In the genomic region with DNA sequence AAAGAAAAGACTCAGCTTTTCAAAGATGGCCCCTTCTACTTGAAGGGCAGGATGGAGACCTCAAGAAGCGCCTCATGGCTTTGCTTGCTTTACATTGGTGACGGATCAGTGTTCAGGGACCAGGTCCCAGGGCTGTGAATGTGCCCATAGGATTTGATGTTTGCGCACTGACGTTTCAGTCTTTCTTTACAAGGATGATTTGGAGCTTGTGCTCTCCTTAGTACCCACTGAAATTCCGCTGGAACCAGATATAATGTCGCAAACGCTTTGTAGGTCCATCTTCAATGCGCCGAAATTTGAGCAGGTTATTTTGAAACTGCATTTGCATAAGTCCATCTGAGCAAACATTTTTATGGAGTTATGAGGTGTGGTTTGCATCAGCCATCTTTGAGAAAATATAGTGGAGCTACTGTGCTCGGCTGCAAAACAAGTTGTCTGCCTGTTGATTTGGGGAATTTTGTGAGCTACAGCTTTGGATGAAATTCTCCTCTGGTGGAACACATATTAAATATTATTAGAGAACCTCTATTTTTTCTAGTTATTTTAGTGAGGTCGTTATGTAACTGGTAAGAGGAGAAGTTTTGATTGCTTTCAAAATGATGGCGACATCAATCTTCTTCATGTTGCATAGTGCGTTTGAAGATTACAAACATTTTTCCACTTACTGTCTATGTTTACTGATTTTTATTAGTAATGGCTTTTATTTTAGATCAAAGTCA, we compare ENCODE assay signal across 1 cellular context.
A peak's percentile ranks its signal among the peaks of the same experiment; 100 is the strongest.
TF ChIP-seq lines count a peak whose summit lies in the region.

No MANE protein-coding gene starts in this region.

TF ChIP-seq in HEK293, 187 proteins besides CTCF, POLR2A, EP300 and RAD21 (continued from another document and continues in another):
- TF ChIP-seq, protein P1, sequence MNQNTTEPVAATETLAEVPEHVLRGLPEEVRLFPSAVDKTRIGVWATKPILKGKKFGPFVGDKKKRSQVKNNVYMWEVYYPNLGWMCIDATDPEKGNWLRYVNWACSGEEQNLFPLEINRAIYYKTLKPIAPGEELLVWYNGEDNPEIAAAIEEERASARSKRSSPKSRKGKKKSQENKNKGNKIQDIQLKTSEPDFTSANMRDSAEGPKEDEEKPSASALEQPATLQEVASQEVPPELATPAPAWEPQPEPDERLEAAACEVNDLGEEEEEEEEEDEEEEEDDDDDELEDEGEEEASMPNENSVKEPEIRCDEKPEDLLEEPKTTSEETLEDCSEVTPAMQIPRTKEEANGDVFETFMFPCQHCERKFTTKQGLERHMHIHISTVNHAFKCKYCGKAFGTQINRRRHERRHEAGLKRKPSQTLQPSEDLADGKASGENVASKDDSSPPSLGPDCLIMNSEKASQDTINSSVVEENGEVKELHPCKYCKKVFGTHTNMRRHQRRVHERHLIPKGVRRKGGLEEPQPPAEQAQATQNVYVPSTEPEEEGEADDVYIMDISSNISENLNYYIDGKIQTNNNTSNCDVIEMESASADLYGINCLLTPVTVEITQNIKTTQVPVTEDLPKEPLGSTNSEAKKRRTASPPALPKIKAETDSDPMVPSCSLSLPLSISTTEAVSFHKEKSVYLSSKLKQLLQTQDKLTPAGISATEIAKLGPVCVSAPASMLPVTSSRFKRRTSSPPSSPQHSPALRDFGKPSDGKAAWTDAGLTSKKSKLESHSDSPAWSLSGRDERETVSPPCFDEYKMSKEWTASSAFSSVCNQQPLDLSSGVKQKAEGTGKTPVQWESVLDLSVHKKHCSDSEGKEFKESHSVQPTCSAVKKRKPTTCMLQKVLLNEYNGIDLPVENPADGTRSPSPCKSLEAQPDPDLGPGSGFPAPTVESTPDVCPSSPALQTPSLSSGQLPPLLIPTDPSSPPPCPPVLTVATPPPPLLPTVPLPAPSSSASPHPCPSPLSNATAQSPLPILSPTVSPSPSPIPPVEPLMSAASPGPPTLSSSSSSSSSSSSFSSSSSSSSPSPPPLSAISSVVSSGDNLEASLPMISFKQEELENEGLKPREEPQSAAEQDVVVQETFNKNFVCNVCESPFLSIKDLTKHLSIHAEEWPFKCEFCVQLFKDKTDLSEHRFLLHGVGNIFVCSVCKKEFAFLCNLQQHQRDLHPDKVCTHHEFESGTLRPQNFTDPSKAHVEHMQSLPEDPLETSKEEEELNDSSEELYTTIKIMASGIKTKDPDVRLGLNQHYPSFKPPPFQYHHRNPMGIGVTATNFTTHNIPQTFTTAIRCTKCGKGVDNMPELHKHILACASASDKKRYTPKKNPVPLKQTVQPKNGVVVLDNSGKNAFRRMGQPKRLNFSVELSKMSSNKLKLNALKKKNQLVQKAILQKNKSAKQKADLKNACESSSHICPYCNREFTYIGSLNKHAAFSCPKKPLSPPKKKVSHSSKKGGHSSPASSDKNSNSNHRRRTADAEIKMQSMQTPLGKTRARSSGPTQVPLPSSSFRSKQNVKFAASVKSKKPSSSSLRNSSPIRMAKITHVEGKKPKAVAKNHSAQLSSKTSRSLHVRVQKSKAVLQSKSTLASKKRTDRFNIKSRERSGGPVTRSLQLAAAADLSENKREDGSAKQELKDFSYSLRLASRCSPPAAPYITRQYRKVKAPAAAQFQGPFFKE (tag by site-specific recombination; IDR thresholded peaks at IDR 0.05; ENCODE audit: borderline replicate concordance) = no peak
- TF ChIP-seq ZNF596 (tag by site-specific recombination; IDR thresholded peaks at IDR 0.05) = no peak
- TF ChIP-seq, protein P2, sequence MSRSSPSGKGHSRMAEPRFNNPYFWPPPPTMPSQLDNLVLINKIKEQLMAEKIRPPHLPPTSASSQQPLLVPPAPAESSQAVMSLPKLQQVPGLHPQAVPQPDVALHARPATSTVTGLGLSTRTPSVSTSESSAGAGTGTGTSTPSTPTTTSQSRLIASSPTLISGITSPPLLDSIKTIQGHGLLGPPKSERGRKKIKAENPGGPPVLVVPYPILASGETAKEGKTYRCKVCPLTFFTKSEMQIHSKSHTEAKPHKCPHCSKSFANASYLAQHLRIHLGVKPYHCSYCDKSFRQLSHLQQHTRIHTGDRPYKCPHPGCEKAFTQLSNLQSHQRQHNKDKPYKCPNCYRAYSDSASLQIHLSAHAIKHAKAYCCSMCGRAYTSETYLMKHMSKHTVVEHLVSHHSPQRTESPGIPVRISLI (tag by site-specific recombination; IDR thresholded peaks at IDR 0.05) = peak; percentile 19; the same call in 1 of the 2 replicates
- no peak for TF ChIP-seq ZNF24 (tag by site-specific recombination; IDR thresholded peaks at IDR 0.05)
- no peak for TF ChIP-seq EGR2 (tag by site-specific recombination; IDR thresholded peaks at IDR 0.05; ENCODE audit: low read depth)
- no peak for TF ChIP-seq ZSCAN16 (tag by site-specific recombination; IDR thresholded peaks at IDR 0.05)
- no peak for TF ChIP-seq ZNF514 (tag by site-specific recombination; IDR thresholded peaks at IDR 0.05)
- no peak for TF ChIP-seq ZNF23 (tag by site-specific recombination; IDR thresholded peaks at IDR 0.05; ENCODE audit: borderline replicate concordance)
- no peak for TF ChIP-seq ZNF843 (tag by site-specific recombination; IDR thresholded peaks at IDR 0.05)
- TF ChIP-seq, protein P3, sequence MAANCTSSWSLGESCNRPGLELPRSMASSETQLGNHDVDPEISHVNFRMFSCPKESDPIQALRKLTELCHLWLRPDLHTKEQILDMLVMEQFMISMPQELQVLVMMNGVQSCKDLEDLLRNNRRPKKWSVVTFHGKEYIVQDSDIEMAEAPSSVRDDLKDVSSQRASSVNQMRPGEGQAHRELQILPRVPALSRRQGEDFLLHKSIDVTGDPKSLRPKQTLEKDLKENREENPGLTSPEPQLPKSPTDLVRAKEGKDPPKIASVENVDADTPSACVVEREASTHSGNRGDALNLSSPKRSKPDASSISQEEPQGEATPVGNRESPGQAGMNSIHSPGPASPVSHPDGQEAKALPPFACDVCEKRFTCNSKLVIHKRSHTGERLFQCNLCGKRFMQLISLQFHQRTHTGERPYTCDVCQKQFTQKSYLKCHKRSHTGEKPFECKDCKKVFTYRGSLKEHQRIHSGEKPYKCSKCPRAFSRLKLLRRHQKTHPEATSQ (tag by site-specific recombination; IDR thresholded peaks at IDR 0.05) = no peak
- peak; percentile 87 for TF ChIP-seq TRIM28 (IDR thresholded peaks at IDR 0.05; ENCODE audit: borderline replicate concordance, low read length)
- TF ChIP-seq HOXC10 (CRISPR knock-in tag; IDR thresholded peaks at IDR 0.05) = no peak
- no peak for TF ChIP-seq ELK4 (IDR thresholded peaks at IDR 0.05; ENCODE audit: borderline replicate concordance, low read depth, low read length)
- TF ChIP-seq, protein P4, sequence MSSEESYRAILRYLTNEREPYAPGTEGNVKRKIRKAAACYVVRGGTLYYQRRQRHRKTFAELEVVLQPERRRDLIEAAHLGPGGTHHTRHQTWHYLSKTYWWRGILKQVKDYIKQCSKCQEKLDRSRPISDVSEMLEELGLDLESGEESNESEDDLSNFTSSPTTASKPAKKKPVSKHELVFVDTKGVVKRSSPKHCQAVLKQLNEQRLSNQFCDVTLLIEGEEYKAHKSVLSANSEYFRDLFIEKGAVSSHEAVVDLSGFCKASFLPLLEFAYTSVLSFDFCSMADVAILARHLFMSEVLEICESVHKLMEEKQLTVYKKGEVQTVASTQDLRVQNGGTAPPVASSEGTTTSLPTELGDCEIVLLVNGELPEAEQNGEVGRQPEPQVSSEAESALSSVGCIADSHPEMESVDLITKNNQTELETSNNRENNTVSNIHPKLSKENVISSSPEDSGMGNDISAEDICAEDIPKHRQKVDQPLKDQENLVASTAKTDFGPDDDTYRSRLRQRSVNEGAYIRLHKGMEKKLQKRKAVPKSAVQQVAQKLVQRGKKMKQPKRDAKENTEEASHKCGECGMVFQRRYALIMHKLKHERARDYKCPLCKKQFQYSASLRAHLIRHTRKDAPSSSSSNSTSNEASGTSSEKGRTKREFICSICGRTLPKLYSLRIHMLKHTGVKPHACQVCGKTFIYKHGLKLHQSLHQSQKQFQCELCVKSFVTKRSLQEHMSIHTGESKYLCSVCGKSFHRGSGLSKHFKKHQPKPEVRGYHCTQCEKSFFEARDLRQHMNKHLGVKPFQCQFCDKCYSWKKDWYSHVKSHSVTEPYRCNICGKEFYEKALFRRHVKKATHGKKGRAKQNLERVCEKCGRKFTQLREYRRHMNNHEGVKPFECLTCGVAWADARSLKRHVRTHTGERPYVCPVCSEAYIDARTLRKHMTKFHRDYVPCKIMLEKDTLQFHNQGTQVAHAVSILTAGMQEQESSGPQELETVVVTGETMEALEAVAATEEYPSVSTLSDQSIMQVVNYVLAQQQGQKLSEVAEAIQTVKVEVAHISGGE (tag by site-specific recombination; conservative IDR thresholded peaks at IDR 0.05; ENCODE audit: low read depth) = no peak
- no peak for TF ChIP-seq ZNF624 (tag by site-specific recombination; IDR thresholded peaks at IDR 0.05)
- TF ChIP-seq ZNF510 (tag by site-specific recombination; IDR thresholded peaks at IDR 0.05; ENCODE audit: insufficient replicate concordance) = peak; percentile 45
- no peak for TF ChIP-seq ZFP41 (tag by site-specific recombination; IDR thresholded peaks at IDR 0.05; ENCODE audit: borderline replicate concordance)
- TF ChIP-seq, protein P5, sequence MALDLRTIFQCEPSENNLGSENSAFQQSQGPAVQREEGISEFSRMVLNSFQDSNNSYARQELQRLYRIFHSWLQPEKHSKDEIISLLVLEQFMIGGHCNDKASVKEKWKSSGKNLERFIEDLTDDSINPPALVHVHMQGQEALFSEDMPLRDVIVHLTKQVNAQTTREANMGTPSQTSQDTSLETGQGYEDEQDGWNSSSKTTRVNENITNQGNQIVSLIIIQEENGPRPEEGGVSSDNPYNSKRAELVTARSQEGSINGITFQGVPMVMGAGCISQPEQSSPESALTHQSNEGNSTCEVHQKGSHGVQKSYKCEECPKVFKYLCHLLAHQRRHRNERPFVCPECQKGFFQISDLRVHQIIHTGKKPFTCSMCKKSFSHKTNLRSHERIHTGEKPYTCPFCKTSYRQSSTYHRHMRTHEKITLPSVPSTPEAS (tag by site-specific recombination; IDR thresholded peaks at IDR 0.05) = no peak
- no peak for TF ChIP-seq ZNF544 (tag by site-specific recombination; IDR thresholded peaks at IDR 0.05)
- no peak; the same call in 1 of the 2 replicates for TF ChIP-seq SP3 (tag by site-specific recombination; IDR thresholded peaks at IDR 0.05)
- no peak for TF ChIP-seq ZNF37A (tag by site-specific recombination; IDR thresholded peaks at IDR 0.05)
- TF ChIP-seq ZNF175 (tag by site-specific recombination; IDR thresholded peaks at IDR 0.05) = no peak
- no peak for TF ChIP-seq ZNF404 (tag by site-specific recombination; IDR thresholded peaks at IDR 0.05)
- TF ChIP-seq SETDB1 (IDR thresholded peaks at IDR 0.05; ENCODE audit: insufficient read length, low read length) = no peak
- TF ChIP-seq ZNF580 (tag by site-specific recombination; IDR thresholded peaks at IDR 0.05) = no peak
- no peak; the same call in 1 of the 2 replicates for TF ChIP-seq ZNF558 (tag by site-specific recombination; IDR thresholded peaks at IDR 0.05)
- no peak for TF ChIP-seq ZNF571 (tag by site-specific recombination; IDR thresholded peaks at IDR 0.05)
- TF ChIP-seq ZSCAN18 (tag by site-specific recombination; IDR thresholded peaks at IDR 0.05) = no peak
- TF ChIP-seq REST (tag by site-specific recombination; IDR thresholded peaks at IDR 0.05) = peak; percentile 75
- no peak for TF ChIP-seq ZNF157 (tag by site-specific recombination; IDR thresholded peaks at IDR 0.05)
